Comparison of ENCODE assay signal across 10 cellular contexts in the genomic region with DNA sequence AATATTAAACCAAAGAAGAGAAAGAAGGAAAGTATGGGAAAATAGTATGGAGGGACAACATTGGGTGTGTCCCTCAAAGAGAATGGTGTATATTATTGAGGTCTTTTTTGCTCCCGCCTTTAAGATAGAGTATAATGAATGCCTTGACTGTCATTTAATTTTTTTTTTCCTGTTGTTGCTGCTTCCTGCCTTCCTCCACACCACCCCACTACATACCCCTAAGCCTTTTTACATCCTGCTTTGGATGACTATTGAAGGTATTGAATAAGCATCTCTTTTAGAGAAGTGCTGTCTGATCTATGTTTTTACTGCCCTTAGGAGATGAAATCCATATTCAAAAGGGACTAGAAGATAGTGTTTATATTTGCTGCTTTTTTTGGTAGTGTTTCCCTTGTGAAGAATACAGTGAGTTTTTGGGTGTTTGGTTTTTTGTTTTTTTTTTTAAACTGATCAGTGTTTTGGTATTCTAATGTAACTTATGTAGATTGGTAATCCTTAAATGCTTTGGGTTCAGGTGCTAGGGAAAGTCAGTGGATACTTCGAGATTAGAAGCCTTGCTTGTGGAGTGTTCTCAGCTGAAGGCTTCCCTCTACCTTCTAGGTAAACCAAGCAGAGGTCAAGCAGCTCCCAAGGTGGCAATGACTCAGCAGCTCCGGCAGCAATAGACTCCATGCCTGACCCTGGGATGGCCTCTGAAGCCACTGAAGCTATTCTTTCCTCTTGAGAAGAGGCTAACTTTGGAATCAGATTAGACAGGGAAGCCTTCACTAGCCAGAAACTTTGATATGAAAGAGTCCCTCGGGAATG. TPM values are rescaled to one million over a fixed set of nuclear protein-coding genes. Genes with fewer than 3 reads are reported as not detected.
DNase-seq lines count a peak whose midpoint lies in the region; ATAC-seq and TF ChIP-seq lines count a peak whose summit lies in the region.
"Had no signal": no experiment of that assay in that cellular context is flagged by ENCODE, and none has a peak within 500 bp of the region (broad histone marks: within the 10 kb centered on the region; RNA-seq: fewer than 3 reads in every experiment).

No MANE protein-coding gene starts in this region.

- H4K91ac ChIP-seq in H9 (ENCODE audit: insufficient read length, low read depth, low read length) = no peak overlapping the region

- no peak overlapping the region for H4K5ac ChIP-seq in H9 (ENCODE audit: insufficient read length, low read depth, low read length)

- no peak overlapping the region for H4K8ac ChIP-seq in H9 (replicated peaks; ENCODE audit: insufficient read length, low read depth, low read length)

- peaks cover 39% of the 10 kb centered on the region; the same call in 1 of the 2 replicates for H3K79me2 ChIP-seq in H9 (ENCODE audit: insufficient read depth, low read length)

- H3K36me3 ChIP-seq in WERI-Rb-1 = peaks cover 13% of the 10 kb centered on the region
- no peaks in the 10 kb centered on the region for H3K36me3 ChIP-seq in stomach
- H3K36me3 ChIP-seq in aorta (ENCODE audit: control insufficient read depth in 1 of 2, insufficient read depth in 2 of 2, low read length in 1 of 2) = no peaks in the 10 kb centered on the region

- H3K9me3 ChIP-seq in H9 (ENCODE audit: control insufficient read depth, low read depth, low read length) = no peaks in the 10 kb centered on the region
- no peaks in the 10 kb centered on the region for H3K9me3 ChIP-seq in WERI-Rb-1 (ENCODE audit: severe bottlenecking)
- no peaks in the 10 kb centered on the region for H3K9me3 ChIP-seq in stomach
- no peaks in the 10 kb centered on the region for H3K9me3 ChIP-seq in aorta (ENCODE audit: control insufficient read depth, low read length)

- H2BK20ac ChIP-seq in H9 (ENCODE audit: low read depth, low read length, poor library complexity, severe bottlenecking) = no peak overlapping the region

- no peak overlapping the region for H3K14ac ChIP-seq in H9 (ENCODE audit: insufficient read depth, low read length)

- CTCF ChIA-PET in activated CD4-positive, alpha-beta T cell treated with anti-CD3 and anti-CD28 coated beads for 36 hours (lab: Charles Lee) = interaction anchor here (0.7 kb wide), 1 partner anchor 15 kb away, joined by 3 read pairs; no protein-coding TSS in a partner anchor

- no peak overlapping the region for H2AFZ ChIP-seq in H9 (ENCODE audit: low read length)

- H3K9me3 Mint-ChIP-seq in H9 = no peaks in the 10 kb centered on the region
- no peaks in the 10 kb centered on the region for H3K9me3 Mint-ChIP-seq in natural killer cell treated with Interleukin-12 subunit alpha and Interleukin-12 subunit beta and Interleukin-15 and Interleukin-18, amount 100 ng/mL, for 72 hours
- no peaks in the 10 kb centered on the region for H3K9me3 Mint-ChIP-seq in activated CD4-positive, alpha-beta T cell treated with anti-CD3 and anti-CD28 coated beads for 36 hours (ENCODE audit: low read depth)
- H3K9me3 Mint-ChIP-seq: activated naive CD4-positive, alpha-beta T cell treated with anti-CD3 and anti-CD28 coated beads, Interleukin-2, amount 10 ng/mL, durations not matched to agents 7 days and 5 days had no signal

- H3K4me3 Mint-ChIP-seq in H9 = no peak overlapping the region; a peak in 2 of 5 replicates
- no peak overlapping the region for H3K4me3 Mint-ChIP-seq in natural killer cell treated with Interleukin-12 subunit alpha and Interleukin-12 subunit beta and Interleukin-15 and Interleukin-18, amount 100 ng/mL, for 72 hours
- H3K4me3 Mint-ChIP-seq in activated CD4-positive, alpha-beta T cell treated with anti-CD3 and anti-CD28 coated beads for 36 hours = no peak overlapping the region
- H3K4me3 Mint-ChIP-seq: activated naive CD4-positive, alpha-beta T cell treated with anti-CD3 and anti-CD28 coated beads, Interleukin-2, amount 10 ng/mL, durations not matched to agents 7 days and 5 days had no signal

- H2BK5ac ChIP-seq in H9 (ENCODE audit: insufficient read length, low read length) = no peak overlapping the region

- H3K27ac ChIP-seq in H9 (ENCODE audit: insufficient read length, low read depth, low read length) (peak overlapping the region; percentile 17), WERI-Rb-1 (peak overlapping the region; percentile 62), stomach (peak overlapping the region in 4 of 5 donors; percentile 43 to 96 (median 54)), aorta (ENCODE audit: low read depth in 1 of 2, low read length in 2 of 2) (no peak overlapping the region)

- H3K4me2 ChIP-seq in H9 (ENCODE audit: insufficient read depth, insufficient read length, low read length) = peak overlapping the region; percentile 72

- H3K4me3 ChIP-seq in WERI-Rb-1 (ENCODE audit: low read depth, low read length) (no peak overlapping the region), stomach (no peak overlapping the region), aorta (ENCODE audit: low read length in 2 of 2) (no peak overlapping the region)

- no peak overlapping the region for H3T11ph ChIP-seq in H9 (ENCODE audit: low read length)

- no peak overlapping the region for H2AK5ac ChIP-seq in H9 (ENCODE audit: insufficient read length, low read length)

- peaks cover 8% of the 10 kb centered on the region for H3K23me2 ChIP-seq in H9 (ENCODE audit: insufficient read length, low read depth, low read length, poor library complexity, severe bottlenecking)

- H3K56ac ChIP-seq in H9 (ENCODE audit: insufficient read length, low read depth, low read length) = no peak overlapping the region

- no peaks in the 10 kb centered on the region; the same call in 1 of the 2 replicates for H3K27me3 Mint-ChIP-seq in H9 (ENCODE audit: low read depth)
- peaks cover 19 to 23% of the 10 kb centered on the region in 2 donors for H3K27me3 Mint-ChIP-seq in natural killer cell treated with Interleukin-12 subunit alpha and Interleukin-12 subunit beta and Interleukin-15 and Interleukin-18, amount 100 ng/mL, for 72 hours
- peaks cover 36% of the 10 kb centered on the region for H3K27me3 Mint-ChIP-seq in activated CD4-positive, alpha-beta T cell treated with anti-CD3 and anti-CD28 coated beads for 36 hours

- H3K27me3 ChIP-seq in H9 (ENCODE audit: insufficient read depth, low read length) (no peaks in the 10 kb centered on the region), WERI-Rb-1 (ENCODE audit: insufficient read depth, low read depth, severe bottlenecking) (no peaks in the 10 kb centered on the region), stomach (peaks cover 3 to 40% (median 30%) of the 10 kb centered on the region in 3 donors), aorta (ENCODE audit: control insufficient read depth in 1 of 2, insufficient read depth in 2 of 2, low read length in 1 of 2) (no peaks in the 10 kb centered on the region)

- ATAC-seq in natural killer cell treated with Interleukin-12 subunit alpha and Interleukin-12 subunit beta and Interleukin-15 and Interleukin-18, amount 100 ng/mL, for 72 hours = no peak
- ATAC-seq in aorta (ENCODE audit: low FRiP score) = no peak
- ATAC-seq in activated CD4-positive, alpha-beta T cell treated with anti-CD3 and anti-CD28 coated beads for 36 hours = no peak
- ATAC-seq: left colon had no signal

- no peak overlapping the region for H2BK12ac ChIP-seq in H9 (ENCODE audit: insufficient read length, low read depth, low read length)

- H3K4me1 ChIP-seq in H9 (ENCODE audit: insufficient read depth, low read length) = peaks cover 3% of the 10 kb centered on the region
- H3K4me1 ChIP-seq in stomach = peaks cover 19 to 44% (median 36%) of the 10 kb centered on the region in 4 donors
- H3K4me1 ChIP-seq in aorta (ENCODE audit: control insufficient read depth in 1 of 2, insufficient read depth in 2 of 2, low read length in 2 of 2) = no peaks in the 10 kb centered on the region

- peaks cover 10 to 21% (median 18%) of the 10 kb centered on the region in 3 experiments; a peak in 6 of 7 replicates for H3K36me3 Mint-ChIP-seq in H9 (ENCODE audit: insufficient read depth in 1 of 3, low read depth in 3 of 3)
- no peaks in the 10 kb centered on the region for H3K36me3 Mint-ChIP-seq in natural killer cell treated with Interleukin-12 subunit alpha and Interleukin-12 subunit beta and Interleukin-15 and Interleukin-18, amount 100 ng/mL, for 72 hours
- H3K36me3 Mint-ChIP-seq in activated CD4-positive, alpha-beta T cell treated with anti-CD3 and anti-CD28 coated beads for 36 hours (ENCODE audit: low read depth) = no peaks in the 10 kb centered on the region
- H3K36me3 Mint-ChIP-seq: activated naive CD4-positive, alpha-beta T cell treated with anti-CD3 and anti-CD28 coated beads, Interleukin-2, amount 10 ng/mL, durations not matched to agents 7 days and 5 days had no signal

- H3K23ac ChIP-seq in H9 (ENCODE audit: insufficient read length, low read depth, low read length) = no peak overlapping the region

- H3K79me1 ChIP-seq in H9 (ENCODE audit: insufficient read depth, low read depth, low read length, poor library complexity, severe bottlenecking) = no peaks in the 10 kb centered on the region

- DNase-seq in H9 = peak; percentile 77
- DNase-seq in WERI-Rb-1 = no peak
- DNase-seq in hepatic stellate cell (ENCODE audit: low spot score) = peak; percentile 36
- DNase-seq in stomach = no peak
- no peak for DNase-seq in natural killer cell treated with Interleukin-12 subunit alpha and Interleukin-12 subunit beta and Interleukin-15 and Interleukin-18, amount 100 ng/mL, for 72 hours (ENCODE audit: low spot score)
- DNase-seq in aorta = no peak
- DNase-seq in stimulated activated CD4-positive, alpha-beta T cell treated with anti-CD3 and anti-CD28 coated beads, Interleukin-12 subunit alpha, Interleukin-12 subunit beta, amount 100 ng/mL, for 4 hours = no peak
- no peak for DNase-seq in activated CD4-positive, alpha-beta T cell treated with anti-CD3 and anti-CD28 coated beads for 36 hours
- DNase-seq: activated naive CD4-positive, alpha-beta T cell treated with anti-CD3 and anti-CD28 coated beads, Interleukin-2, amount 10 ng/mL, durations not matched to agents 7 days and 5 days; left colon had no signal

- peak overlapping the region; percentile 28 for H3K9ac ChIP-seq in H9 (ENCODE audit: extremely low read depth, insufficient read length, low read length)

- H4K20me1 ChIP-seq in H9 (ENCODE audit: control insufficient read depth, insufficient read depth, insufficient read length) = no peaks in the 10 kb centered on the region

- no peak for TF ChIP-seq CTCF in H9 (conservative IDR thresholded peaks at IDR 0.05)
- TF ChIP-seq CTCF in WERI-Rb-1 (IDR thresholded peaks at IDR 0.05; ENCODE audit: low read depth, low read length) = no peak
- no peak for TF ChIP-seq CTCF in stomach (IDR thresholded peaks at IDR 0.05)

- peaks cover 24 to 33% of the 10 kb centered on the region in 2 experiments for H3K4me1 Mint-ChIP-seq in H9
- H3K4me1 Mint-ChIP-seq in natural killer cell treated with Interleukin-12 subunit alpha and Interleukin-12 subunit beta and Interleukin-15 and Interleukin-18, amount 100 ng/mL, for 72 hours (ENCODE audit: low read depth in 2 of 2) = peaks cover 3 to 4% of the 10 kb centered on the region in 2 donors
- H3K4me1 Mint-ChIP-seq in activated CD4-positive, alpha-beta T cell treated with anti-CD3 and anti-CD28 coated beads for 36 hours = peaks cover 7% of the 10 kb centered on the region

- no peak overlapping the region for H2BK120ac ChIP-seq in H9 (ENCODE audit: low read depth, low read length, poor library complexity, severe bottlenecking)

- no peak overlapping the region for H3K4ac ChIP-seq in H9 (ENCODE audit: low read depth, low read length)

- no peak overlapping the region for H2BK15ac ChIP-seq in H9 (ENCODE audit: low read depth, low read length)

- TF ChIP-seq EP300 in stomach (IDR thresholded peaks at IDR 0.05) = no peak

- no peak for TF ChIP-seq POLR2A in stomach (IDR thresholded peaks at IDR 0.05)

- H3K18ac ChIP-seq in H9 (ENCODE audit: insufficient read length, low read depth, low read length) = no peak overlapping the region

- H3K27ac Mint-ChIP-seq in H9 = peak overlapping the region; percentile 79 to 92 (median 90)
- no peak overlapping the region for H3K27ac Mint-ChIP-seq in natural killer cell treated with Interleukin-12 subunit alpha and Interleukin-12 subunit beta and Interleukin-15 and Interleukin-18, amount 100 ng/mL, for 72 hours
- H3K27ac Mint-ChIP-seq in activated CD4-positive, alpha-beta T cell treated with anti-CD3 and anti-CD28 coated beads for 36 hours = no peak overlapping the region
- H3K27ac Mint-ChIP-seq: activated naive CD4-positive, alpha-beta T cell treated with anti-CD3 and anti-CD28 coated beads, Interleukin-2, amount 10 ng/mL, durations not matched to agents 7 days and 5 days had no signal

- POLR2A ChIA-PET in activated CD4-positive, alpha-beta T cell treated with anti-CD3 and anti-CD28 coated beads for 36 hours (lab: Charles Lee) = no interaction called here

- WGBS in H9 (ENCODE audit: extremely low coverage, insufficient read length, low lambda C conversion rate) = no CpG with 5 or more reads among the region's 4 CpGs
- 31 to 50% (median 40%) methylated on average over 4 of the region's 4 CpGs for WGBS in stomach, 5 donors
- 61 to 63% methylated on average over 4 of the region's 4 CpGs for WGBS in aorta, 2 donors

- intact Hi-C loops in stomach (cut with DNase I; ENCODE audit: low total_unique reads) = loop anchor here (5.0 kb wide), 1 partner anchor 139 kb away; no protein-coding TSS in a partner anchor
- intact Hi-C loops in aorta (cut with DNase I) = loop anchor here (5.0 kb wide), 1 partner anchor 241 kb away; no protein-coding TSS in a partner anchor
- intact Hi-C loops in activated CD4-positive, alpha-beta T cell treated with anti-CD3 and anti-CD28 coated beads for 36 hours (cut with DNase I, micrococcal nuclease) = loop anchor here in 1 of 2 experiments (10.0 kb wide), 1 partner anchor 584 kb away; the partner anchor contains the start of genes STRADB and TRAK2

RNA-seq across cellular contexts. Expression of gene FZD7, which starts 5.0 kb away (rescaled TPM):
- total RNA-seq in H9 (2021) (302 and 309 TPM in 2 replicates), stomach (10 to 100 TPM in 1 of 5 donors, 1 to 10 TPM in 4; 4.1 to 20.9 (median 7.8) TPM), aorta (10 to 100 TPM; 19.0 to 24.3 TPM)
- polyA plus RNA-seq in stomach (1 to 10 TPM; 1.7 to 4.6 (median 3.5) TPM), aorta (1 to 10 TPM; 4.4 to 4.8 TPM)
- 1 to 10 TPM in 1 of 2 donors, under 1 TPM in 1; 0.67 to 1.6 TPM for total RNA-seq in natural killer cell treated with Interleukin-12 subunit alpha and Interleukin-12 subunit beta and Interleukin-15 and Interleukin-18, amount 100 ng/mL, for 72 hours
- total RNA-seq in activated CD4-positive, alpha-beta T cell treated with anti-CD3 and anti-CD28 coated beads for 36 hours = under 1 TPM; 0.58 to 0.94 TPM

RNA-seq across cellular contexts. Expression of gene KIAA2012, which starts 34.4 kb away (rescaled TPM):
- total RNA-seq in H9 (2021) (not detected in 2 replicates), stomach (under 1 TPM in 1 of 5 donors, not detected in 4; 0.18 TPM), aorta (not detected)
- polyA plus RNA-seq in stomach (under 1 TPM in 1 of 3 donors, not detected in 2; 0.03 TPM), aorta (not detected)
- total RNA-seq in natural killer cell treated with Interleukin-12 subunit alpha and Interleukin-12 subunit beta and Interleukin-15 and Interleukin-18, amount 100 ng/mL, for 72 hours = not detected
- not detected for total RNA-seq in activated CD4-positive, alpha-beta T cell treated with anti-CD3 and anti-CD28 coated beads for 36 hours

Comparison
In these comparisons a context has a peak if more than half of its experiments do, and no peak if none do; other contexts are left out.
1. DNase-seq: peak in H9 (single experiment) and hepatic stellate cell (single experiment); none in WERI-Rb-1 (single experiment), stomach (single experiment), natural killer cell treated with Interleukin-12 subunit alpha and Interleukin-12 subunit beta and Interleukin-15 and Interleukin-18, amount 100 ng/mL, for 72 hours (single experiment), aorta (0 of 2), stimulated activated CD4-positive, alpha-beta T cell treated with anti-CD3 and anti-CD28 coated beads, Interleukin-12 subunit alpha, Interleukin-12 subunit beta, amount 100 ng/mL, for 4 hours (single experiment) and activated CD4-positive, alpha-beta T cell treated with anti-CD3 and anti-CD28 coated beads for 36 hours (single experiment).
2. H3K27ac ChIP-seq: peak in H9 (single experiment), WERI-Rb-1 (single experiment) and stomach (4 of 5); none in aorta (0 of 2).
3. H3K27ac Mint-ChIP-seq: peak in H9 (3 of 3); none in natural killer cell treated with Interleukin-12 subunit alpha and Interleukin-12 subunit beta and Interleukin-15 and Interleukin-18, amount 100 ng/mL, for 72 hours (0 of 2) and activated CD4-positive, alpha-beta T cell treated with anti-CD3 and anti-CD28 coated beads for 36 hours (single experiment).
4. RNA of gene FZD7, which starts 5.0 kb away (total RNA-seq): 302 to 309 TPM in H9; 19.0 to 24.3 TPM in aorta, 4.1 to 20.9 TPM in stomach, 0.67 to 1.6 TPM in natural killer cell treated with Interleukin-12 subunit alpha and Interleukin-12 subunit beta and Interleukin-15 and Interleukin-18, amount 100 ng/mL, for 72 hours and 0.58 to 0.94 TPM in activated CD4-positive, alpha-beta T cell treated with anti-CD3 and anti-CD28 coated beads for 36 hours; every median in the first group is over 10 times any median in the second.